26 cellular contexts compared by ENCODE assay signal in the genomic region with DNA sequence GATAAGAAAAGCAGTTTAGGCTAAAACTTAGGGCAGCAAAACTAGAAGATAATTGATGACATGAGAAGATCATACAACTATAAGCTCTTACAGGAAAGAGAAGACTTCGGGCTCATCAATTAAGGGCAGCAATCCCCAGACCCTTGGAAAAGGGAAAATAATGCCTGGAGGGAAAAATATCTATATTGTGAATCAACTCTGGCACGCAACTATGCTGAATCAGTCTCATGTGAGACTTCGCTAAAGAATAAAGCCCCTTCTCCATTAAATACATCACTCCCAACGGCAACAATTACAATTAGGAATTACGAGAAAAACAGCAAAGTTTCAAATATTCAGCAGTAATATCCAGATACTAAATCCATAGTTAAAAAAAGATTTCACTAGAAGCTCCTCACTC.
"Had no signal": no experiment of that assay in that cellular context is flagged by ENCODE, and none has a peak within 500 bp of the region (broad histone marks: within the 10 kb centered on the region; RNA-seq: fewer than 3 reads in every experiment).

No MANE protein-coding gene starts in this region.

- H3K27me3 ChIP-seq: colonic mucosa, ovary, sigmoid colon, stomach, tibial artery, upper lobe of left lung had no signal

- H3K4me3 ChIP-seq: colonic mucosa, ovary, psoas muscle, sigmoid colon, stomach, tibial artery, upper lobe of left lung had no signal

- H3K9me3 ChIP-seq: colonic mucosa, ovary, psoas muscle, sigmoid colon, stomach, tibial artery, upper lobe of left lung had no signal

- H3K9me3 Mint-ChIP-seq: dendritic cell treated with granulocyte-macrophage colony-stimulating factor and Interleukin-4, amounts not matched to agents 40 ng/mL and 50 ng/mL, for 4 days; endodermal cell had no signal

- DNase-seq: colonic mucosa; effector CD8-positive, alpha-beta T cell; endodermal cell; head of caudate nucleus; kidney; mesenchymal stem cell; midbrain; naive thymus-derived CD4-positive, alpha-beta T cell; occipital lobe; ovary; posterior cingulate gyrus; psoas muscle; right cardiac atrium; sigmoid colon; stimulated activated CD4-positive, alpha-beta T cell treated with anti-CD3 and anti-CD28 coated beads, Interleukin-2, amount 100 ng/mL, for 24 hours; stimulated activated CD4-positive, alpha-beta T cell treated with anti-CD3 and anti-CD28 coated beads, Interleukin-4, amount 100 ng/mL, for 24 hours; stimulated activated naive CD4-positive, alpha-beta T cell treated with Interleukin-2 at 50 U/mL for 16 hours; stomach; tibial artery; upper lobe of left lung had no signal

- H3K36me3 Mint-ChIP-seq: naive thymus-derived CD4-positive, alpha-beta T cell; stimulated activated effector memory CD8-positive, alpha-beta T cell treated with anti-CD3 and anti-CD28 coated beads, Interleukin-12 subunit alpha, Interleukin-12 subunit beta, amount 100 ng/mL, for 72 hours had no signal

- H3K4me1 ChIP-seq: colonic mucosa, psoas muscle, sigmoid colon, stomach, tibial artery, upper lobe of left lung had no signal

- ATAC-seq: esophagus mucosa; left lobe of liver; naive thymus-derived CD4-positive, alpha-beta T cell; psoas muscle; right cardiac atrium; stimulated activated effector memory CD8-positive, alpha-beta T cell treated with anti-CD3 and anti-CD28 coated beads, Interleukin-12 subunit alpha, Interleukin-12 subunit beta, amount 100 ng/mL, for 72 hours had no signal

- H3K4me3 Mint-ChIP-seq: dendritic cell treated with granulocyte-macrophage colony-stimulating factor and Interleukin-4, amounts not matched to agents 40 ng/mL and 50 ng/mL, for 4 days; endodermal cell; naive thymus-derived CD4-positive, alpha-beta T cell; nephron; stimulated activated effector memory CD8-positive, alpha-beta T cell treated with anti-CD3 and anti-CD28 coated beads, Interleukin-12 subunit alpha, Interleukin-12 subunit beta, amount 100 ng/mL, for 72 hours had no signal

- H3K27ac ChIP-seq: colonic mucosa, epithelial cell of prostate, ovary, psoas muscle, sigmoid colon, stomach, tibial artery, upper lobe of left lung had no signal

- H3K27ac Mint-ChIP-seq: dendritic cell treated with granulocyte-macrophage colony-stimulating factor and Interleukin-4, amounts not matched to agents 40 ng/mL and 50 ng/mL, for 4 days; endodermal cell; naive thymus-derived CD4-positive, alpha-beta T cell; nephron; stimulated activated effector memory CD8-positive, alpha-beta T cell treated with anti-CD3 and anti-CD28 coated beads, Interleukin-12 subunit alpha, Interleukin-12 subunit beta, amount 100 ng/mL, for 72 hours had no signal

- H3K27me3 Mint-ChIP-seq: dendritic cell treated with granulocyte-macrophage colony-stimulating factor and Interleukin-4, amounts not matched to agents 40 ng/mL and 50 ng/mL, for 4 days; naive thymus-derived CD4-positive, alpha-beta T cell had no signal

- H3K36me3 ChIP-seq: colonic mucosa, ovary, sigmoid colon, stomach, tibial artery, upper lobe of left lung had no signal

- H3K4me1 Mint-ChIP-seq: endodermal cell; naive thymus-derived CD4-positive, alpha-beta T cell; nephron; stimulated activated effector memory CD8-positive, alpha-beta T cell treated with anti-CD3 and anti-CD28 coated beads, Interleukin-12 subunit alpha, Interleukin-12 subunit beta, amount 100 ng/mL, for 72 hours had no signal
